ENCODE assay signal across 38 cellular contexts in the genomic region with DNA sequence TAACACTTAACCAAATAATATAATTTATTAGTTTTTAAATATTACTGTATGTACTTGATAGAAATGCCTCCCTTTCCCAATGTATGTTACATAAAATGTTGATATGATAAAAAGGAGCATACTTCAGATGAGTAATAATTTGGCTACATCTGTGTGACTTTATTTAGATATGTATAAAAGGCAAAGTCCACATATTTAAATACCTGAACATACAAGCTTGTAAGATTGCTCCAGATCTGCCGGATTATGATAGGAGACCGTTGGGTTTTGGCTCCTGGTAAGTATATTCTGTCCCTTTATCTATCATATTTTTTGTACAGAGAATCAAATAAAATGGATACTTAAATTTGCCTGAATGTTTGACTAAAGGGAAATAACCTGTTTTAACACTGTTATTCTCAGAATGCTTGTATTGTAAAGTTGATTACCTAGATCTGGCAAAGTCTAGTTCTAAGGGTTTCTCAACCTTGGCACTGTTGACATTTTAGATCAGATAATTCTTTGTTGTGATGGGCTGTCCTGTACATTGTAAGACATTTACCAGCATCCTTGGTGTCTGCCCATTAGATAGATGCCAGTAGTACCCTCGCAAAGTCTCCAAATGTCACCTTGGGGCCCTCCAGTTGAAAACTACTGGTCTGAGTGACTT.
"Had no signal": no experiment of that assay in that cellular context is flagged by ENCODE, and none has a peak within 500 bp of the region (broad histone marks: within the 10 kb centered on the region; RNA-seq: fewer than 3 reads in every experiment).

No MANE protein-coding gene starts in this region.

- DNase-seq: activated CD4-positive, alpha-beta T cell treated with anti-CD3 and anti-CD28 coated beads for 1 hour; activated CD4-positive, alpha-beta T cell treated with anti-CD3 and anti-CD28 coated beads for 48 hours; activated CD4-positive, CD25-positive, alpha-beta regulatory T cell; activated CD8-positive, alpha-beta T cell treated with anti-CD3 and anti-CD28 coated beads for 36 hours; activated gamma-delta T cell treated with Interleukin-2 at 50 U/mL for 16 hours; activated naive CD4-positive, alpha-beta T cell treated with anti-CD3 and anti-CD28 coated beads for 36 hours; activated T-cell treated with anti-CD3 and anti-CD28 coated beads, Interleukin-2, amount 50 U/mL, for 1 hour; activated T-cell treated with anti-CD3 and anti-CD28 coated beads, Interleukin-2, amount 50 U/mL, for 72 hours; adrenal gland; body of pancreas; caudate nucleus; MM.1S; MV-4-11; NCI-H1092; NCI-H1417; NCI-H146; NCI-H187; NCI-H2029 treated with DMSO at 0.1 percent for 48 hours; NCI-H2107; NCI-H2171; NCI-H510A; NCI-H526; NCI-H748 treated with DMSO at 0.1 percent for 48 hours; NK-92 treated with Interleukin-12 subunit alpha and Interleukin-12 subunit beta, amount 100 ng/mL, for 24 hours; PC-3; Peyer's patch; RPMI8226; SIG-M5; SW 1271; T-helper 1 cell; T-helper 2 cell; T-helper 9 cell; WERI-Rb-1 had no signal

- FAIRE-seq: astrocyte had no signal

- ATAC-seq: activated CD8-positive, alpha-beta T cell treated with anti-CD3 and anti-CD28 coated beads for 36 hours; activated naive CD4-positive, alpha-beta T cell treated with anti-CD3 and anti-CD28 coated beads, Interleukin-2, amount 50 U/mL, for 72 hours; activated T-cell treated with anti-CD3 and anti-CD28 coated beads, Interleukin-2, amount 50 U/mL, for 72 hours; body of pancreas; PC-3; Right ventricle myocardium inferior had no signal

- H3K9me3 ChIP-seq: adrenal gland, body of pancreas, breast epithelium, Peyer's patch had no signal

- H3K4me1 ChIP-seq: adrenal gland, body of pancreas, breast epithelium, Peyer's patch had no signal

- H3K36me3 ChIP-seq: breast epithelium, WERI-Rb-1 had no signal

- H3K4me3 ChIP-seq: adrenal gland, body of pancreas, breast epithelium, Peyer's patch had no signal

- H3K27me3 ChIP-seq: adrenal gland, body of pancreas, breast epithelium, Peyer's patch had no signal

- H3K27ac ChIP-seq: adrenal gland, body of pancreas, breast epithelium, KMS-11, Peyer's patch, WERI-Rb-1 had no signal
